In the genomic region with DNA sequence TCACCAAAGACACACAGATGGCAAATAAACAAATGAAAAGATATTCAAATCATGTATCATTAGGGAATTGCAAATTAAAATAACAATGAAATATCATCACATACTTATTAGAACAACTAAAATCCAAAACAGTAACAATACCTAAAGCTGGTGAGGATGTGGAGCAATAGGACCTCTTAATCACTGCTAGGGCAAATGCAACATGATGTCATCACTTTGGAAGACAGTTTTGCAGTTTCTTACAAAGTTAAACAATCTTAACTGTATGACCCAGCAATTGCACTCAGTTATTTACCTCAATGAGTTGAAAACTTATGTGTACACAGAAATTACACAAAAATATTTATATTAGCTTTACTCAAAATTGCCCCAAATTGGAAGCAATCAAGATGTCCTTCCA, we compare ENCODE assay signal across 14 cellular contexts. TPM values are rescaled to one million over a fixed set of nuclear protein-coding genes. Genes with fewer than 3 reads are reported as not detected.
DNase-seq lines count a peak whose midpoint lies in the region; ATAC-seq, FAIRE-seq and TF ChIP-seq lines count a peak whose summit lies in the region.
"Had no signal": no experiment of that assay in that cellular context is flagged by ENCODE, and none has a peak within 500 bp of the region (broad histone marks: within the 10 kb centered on the region; RNA-seq: fewer than 3 reads in every experiment).

No MANE protein-coding gene starts in this region.

- in situ Hi-C loops in IMR-90 (cut with MboI; ENCODE audit: low sequenced_read_pairs) = no loop called here

- no peak overlapping the region for H3K4ac ChIP-seq in IMR-90 (ENCODE audit: low read depth, low read length)

- H3K36me3 ChIP-seq in IMR-90 (ENCODE audit: control insufficient read depth, insufficient read depth, low read length) = peaks cover 2% of the 10 kb centered on the region; the same call in 1 of the 2 replicates
- H3K36me3 ChIP-seq: ovary, transverse colon had no signal

- H3K9me3 ChIP-seq in IMR-90 (ENCODE audit: control insufficient read depth, insufficient read depth, low read length) = no peaks in the 10 kb centered on the region
- H3K9me3 ChIP-seq: lower lobe of right lung, ovary, transverse colon had no signal

- no peak overlapping the region for H2BK120ac ChIP-seq in IMR-90 (ENCODE audit: low read depth, low read length)

- ATAC-seq in GM18505 (IDR thresholded peaks at IDR 0.05; ENCODE audit: unreplicated experiment) (peak; percentile 39), IMR-90 (ENCODE audit: low read depth) (peak; percentile 92), HG03135 (IDR thresholded peaks at IDR 0.05; ENCODE audit: unreplicated experiment) (no peak)
- ATAC-seq: lower lobe of right lung had no signal

- no peak overlapping the region for H4K5ac ChIP-seq in IMR-90 (ENCODE audit: low read depth, low read length)

- H3K27me3 ChIP-seq in IMR-90 (ENCODE audit: control insufficient read depth, insufficient read depth, low read length) = no peaks in the 10 kb centered on the region
- H3K27me3 ChIP-seq: ovary, transverse colon had no signal

- no peak overlapping the region for H3K14ac ChIP-seq in IMR-90 (replicated peaks; ENCODE audit: low read depth, low read length)

- no peak overlapping the region for H2AK9ac ChIP-seq in IMR-90 (replicated peaks; ENCODE audit: low read depth, low read length, poor library complexity)

- dilution Hi-C loops in IMR-90 (cut with HindIII; ENCODE audit: low sequenced_read_pairs, unreplicated experiment) = no loop called here

- H3K27ac ChIP-seq in IMR-90 (ENCODE audit: insufficient read depth, low read length) = no peak overlapping the region
- H3K27ac ChIP-seq: lower lobe of right lung, ovary, transverse colon, WERI-Rb-1 had no signal

- POLR2A ChIA-PET in IMR-90 (lab: Charles Lee; ENCODE audit: unreplicated experiment) = no interaction called here

- H3K4me1 ChIP-seq in IMR-90 (ENCODE audit: control insufficient read depth, insufficient read depth, low read length) = peaks cover 3% of the 10 kb centered on the region
- H3K4me1 ChIP-seq: lower lobe of right lung, transverse colon had no signal

- CTCF ChIA-PET in IMR-90 (lab: Yijun Ruan, JAX) = no interaction called here

- no peak overlapping the region for H4K91ac ChIP-seq in IMR-90 (ENCODE audit: insufficient read depth, low read depth, low read length)

- intact Hi-C loops in IMR-90 (cut with micrococcal nuclease) = no loop called here

- TF ChIP-seq POLR2A in GM18505 (IDR thresholded peaks at IDR 0.05; ENCODE audit: borderline replicate concordance, extremely low read depth, insufficient read depth, insufficient read length) (no peak), IMR-90 (IDR thresholded peaks at IDR 0.05; ENCODE audit: low read depth, low read length) (no peak), GM12892 (IDR thresholded peaks at IDR 0.05; ENCODE audit: low read depth, low read length) (no peak)

- H3K4me3 ChIP-seq in IMR-90 (ENCODE audit: insufficient read depth, low read depth, low read length) (no peak overlapping the region), skeletal muscle cell (ENCODE audit: low read depth, low read length) (no peak overlapping the region)
- H3K4me3 ChIP-seq: lower lobe of right lung, ovary, transverse colon had no signal

- no peak for TF ChIP-seq RAD21 in IMR-90 (IDR thresholded peaks at IDR 0.05; ENCODE audit: low read length)

- H3K9ac ChIP-seq in IMR-90 (ENCODE audit: low read depth, low read length) = no peak overlapping the region

- no peak overlapping the region for H3K56ac ChIP-seq in IMR-90 (ENCODE audit: extremely low read depth, insufficient read depth, low read length)

- H2BK20ac ChIP-seq in IMR-90 (ENCODE audit: low read depth, low read length) = no peak overlapping the region

- H4K8ac ChIP-seq in IMR-90 (ENCODE audit: low read depth in 2 of 2, low read length in 2 of 2) = no peak overlapping the region

- FAIRE-seq in GM12892 (lab: Jason Lieb, UNC) = no peak
- FAIRE-seq: endometrium had no signal

- peaks cover 6 to 25% of the 10 kb centered on the region in 2 experiments; a peak in 3 of 4 replicates for H3K79me1 ChIP-seq in IMR-90 (ENCODE audit: low read depth in 1 of 2, low read length in 2 of 2)

- H2BK5ac ChIP-seq in IMR-90 (ENCODE audit: low read depth, low read length, poor library complexity, severe bottlenecking) = no peak overlapping the region

- no peaks in the 10 kb centered on the region; the same call in 1 of the 2 replicates for H4K20me1 ChIP-seq in IMR-90 (ENCODE audit: insufficient read depth, low read length)

- no peak overlapping the region for H3K23ac ChIP-seq in IMR-90 (ENCODE audit: low read depth, low read length)

- no peak overlapping the region for H2BK15ac ChIP-seq in IMR-90 (ENCODE audit: low read depth, low read length)

- H3K4me2 ChIP-seq in IMR-90 (ENCODE audit: low read depth, low read length) = no peak overlapping the region

- H2AFZ ChIP-seq in IMR-90 (replicated peaks; ENCODE audit: low read length, poor library complexity) = no peak overlapping the region

- no peak overlapping the region for H3K18ac ChIP-seq in IMR-90 (ENCODE audit: low read depth, low read length)

- DNase-seq in IMR-90 (peak; percentile 87), dedifferentiated amniotic fluid mesenchymal stem cell (ENCODE audit: extremely low spot score) (peak; percentile 55), skeletal muscle cell (ENCODE audit: low read depth) (peak; percentile 42), GM12892 (ENCODE audit: insufficient read length) (no peak), NCI-H748 (lab: John Stamatoyannopoulos, UW; ENCODE audit: unreplicated experiment) (no peak)
- DNase-seq: DMS79, Karpas-422, lower lobe of right lung, ovary, transverse colon, WERI-Rb-1 had no signal

- no peak for TF ChIP-seq CTCF in IMR-90 (conservative IDR thresholded peaks at IDR 0.05; ENCODE audit: low read depth, low read length)

- H2AK5ac ChIP-seq in IMR-90 (ENCODE audit: low read depth, low read length) = no peak overlapping the region

- peaks cover 5% of the 10 kb centered on the region; the same call in 1 of the 2 replicates for H3K9me1 ChIP-seq in IMR-90 (ENCODE audit: insufficient read depth, low read length)

- no TSS peak for BruUV-seq in IMR-90 (replicated peaks; lab: Mats Ljungman, UMichigan)

TF ChIP-seq in IMR-90, 13 proteins besides CTCF, POLR2A, EP300 and RAD21:
- TF ChIP-seq RCOR1 (IDR thresholded peaks at IDR 0.05; ENCODE audit: insufficient replicate concordance, low read length) = peak; percentile 71
- TF ChIP-seq BHLHE40 (IDR thresholded peaks at IDR 0.05; ENCODE audit: low read depth, low read length) = no peak
- TF ChIP-seq NFE2L2 (IDR thresholded peaks at IDR 0.05; ENCODE audit: low read depth, low read length) = no peak
- TF ChIP-seq FOS (IDR thresholded peaks at IDR 0.05; ENCODE audit: low read depth, low read length) = no peak
- TF ChIP-seq CEBPB (IDR thresholded peaks at IDR 0.05; ENCODE audit: low read depth, low read length) = peak; percentile 91

RNA-seq across cellular contexts. Expression of a gene that starts 47.3 kb away (rescaled TPM):
- 60.0 and 128 TPM in 2 replicates for total RNA-seq in IMR-90 (2012; rRNA removed)
- polyA plus RNA-seq in IMR-90 (2012; rRNA removed) = 124 and 153 TPM in 2 replicates
- polyA plus RNA-seq in IMR-90 (2012; cell fraction: cytosol; rRNA removed) = 22.7 and 43.6 TPM in 2 replicates
- polyA plus RNA-seq in IMR-90 (2012; cell fraction: nucleus; rRNA removed; ENCODE audit: low replicate concordance) = 3.4 and 38.6 TPM in 2 replicates
- 122 TPM for polyA plus RNA-seq in GM12892 (2012; ENCODE audit: missing spikeins)

RNA-seq across cellular contexts. Expression of a gene that starts 47.8 kb away (rescaled TPM):
- 13.1 and 20.6 TPM in 2 replicates for total RNA-seq in IMR-90 (2012; rRNA removed)
- polyA plus RNA-seq in IMR-90 (2012; rRNA removed) = 6.4 and 7.8 TPM in 2 replicates
- polyA plus RNA-seq in IMR-90 (2012; cell fraction: cytosol; rRNA removed) = 2.6 and 5.0 TPM in 2 replicates
- 0.64 and 2.8 TPM in 2 replicates for polyA plus RNA-seq in IMR-90 (2012; cell fraction: nucleus; rRNA removed; ENCODE audit: low replicate concordance)
- 16.0 TPM for polyA plus RNA-seq in GM12892 (2012; ENCODE audit: missing spikeins)

Comparison
In these comparisons a context has a peak if more than half of its experiments do, and no peak if none do; other contexts are left out.
1. DNase-seq: peak in IMR-90 (single experiment), dedifferentiated amniotic fluid mesenchymal stem cell (single experiment) and skeletal muscle cell (single experiment); none in GM12892 (single experiment) and NCI-H748 (single experiment).